Comparison of ENCODE assay signal across 21 cellular contexts in the genomic region with DNA sequence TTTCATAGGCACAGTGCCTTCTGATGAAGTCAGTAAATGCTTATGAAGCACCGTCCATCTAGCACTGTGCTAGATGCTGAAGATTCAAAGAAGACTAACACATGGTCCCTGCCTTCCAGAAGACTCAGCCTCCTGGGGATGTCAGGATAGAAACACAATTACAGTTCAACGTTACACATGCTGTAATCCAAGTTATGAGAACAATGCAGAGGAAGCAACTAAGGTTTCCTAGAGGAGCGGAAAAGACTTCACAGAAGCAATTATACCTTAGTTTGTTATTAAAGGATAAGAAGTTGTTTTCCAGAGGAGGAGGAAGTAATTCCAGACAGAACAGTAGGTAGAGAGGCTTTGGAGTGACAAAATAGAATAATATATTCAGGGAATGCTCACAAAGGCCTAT.
DNase-seq lines count a peak whose midpoint lies in the region; ATAC-seq and TF ChIP-seq lines count a peak whose summit lies in the region.
"Had no signal": no experiment of that assay in that cellular context is flagged by ENCODE, and none has a peak within 500 bp of the region (broad histone marks: within the 10 kb centered on the region; RNA-seq: fewer than 3 reads in every experiment).

No MANE protein-coding gene starts in this region.

- 72 to 87% methylated on average over 3 of the region's 3 CpGs for WGBS in esophagus squamous epithelium, 2 donors

- no peaks in the 10 kb centered on the region for H3K27me3 ChIP-seq in GM23338 (ENCODE audit: insufficient read depth)
- H3K27me3 ChIP-seq in esophagus squamous epithelium = no peaks in the 10 kb centered on the region
- H3K27me3 ChIP-seq: BLaER1 treated with 17β-estradiol and CSF1 and Interleukin-3, amounts not matched to agents 10 nM and 100 nM; Peyer's patch had no signal

- H3K9me3 Mint-ChIP-seq in GM23338 (no peaks in the 10 kb centered on the region), glutamatergic neuron (ENCODE audit: unreplicated experiment) (peaks cover 27% of the 10 kb centered on the region), nephron (no peaks in the 10 kb centered on the region)
- H3K9me3 Mint-ChIP-seq: CD8-positive, alpha-beta T cell had no signal

- ATAC-seq in GM23338 (no peak; the same call in 2 of the 3 replicates), HG02588 (IDR thresholded peaks at IDR 0.05; ENCODE audit: unreplicated experiment) (no peak)
- ATAC-seq: A549; CD8-positive, alpha-beta T cell; GM12878; HCT116; Right ventricle myocardium inferior had no signal

- TF ChIP-seq CTCF in GM23338 (conservative IDR thresholded peaks at IDR 0.05; ENCODE audit: low read depth in 2 of 2) (no peak), glutamatergic neuron (IDR thresholded peaks at IDR 0.05; ENCODE audit: partially characterized antibody, unreplicated experiment) (no peak), nephron (IDR thresholded peaks at IDR 0.05; ENCODE audit: unreplicated experiment in 3 of 3) (no peak), esophagus squamous epithelium (IDR thresholded peaks at IDR 0.05) (no peak)

- H3K79me2 ChIP-seq in GM23338 (replicated peaks; ENCODE audit: insufficient read depth) = no peaks in the 10 kb centered on the region; the same call in 1 of the 2 replicates

- 0 out of 2 replicates have a peak, but pooled peaks cover 3% of the 10 kb centered on the region for H3F3A ChIP-seq in GM23338 (replicated peaks; ENCODE audit: low read depth)

- no peak overlapping the region for H2AFZ ChIP-seq in GM23338

- peaks cover 6% of the 10 kb centered on the region for H3K4me1 ChIP-seq in GM23338 (ENCODE audit: insufficient read depth)
- no peaks in the 10 kb centered on the region for H3K4me1 ChIP-seq in esophagus squamous epithelium
- H3K4me1 ChIP-seq: BLaER1 treated with 17β-estradiol and CSF1 and Interleukin-3, amounts not matched to agents 10 nM and 100 nM; Peyer's patch had no signal

- no peaks in the 10 kb centered on the region for H3K9me2 ChIP-seq in GM23338 (ENCODE audit: insufficient read depth)

- no peaks in the 10 kb centered on the region for H3K9me3 ChIP-seq in esophagus squamous epithelium
- H3K9me3 ChIP-seq: A549; BLaER1 treated with 17β-estradiol and CSF1 and Interleukin-3, amounts not matched to agents 10 nM and 100 nM; Peyer's patch had no signal

- H4K20me1 ChIP-seq in GM23338 (replicated peaks; ENCODE audit: insufficient read depth) = no peaks in the 10 kb centered on the region
- H4K20me1 ChIP-seq: BLaER1 treated with 17β-estradiol and CSF1 and Interleukin-3, amounts not matched to agents 10 nM and 100 nM had no signal

- H3K4me2 ChIP-seq in GM23338 = no peak overlapping the region
- H3K4me2 ChIP-seq: A549; BLaER1 treated with 17β-estradiol and CSF1 and Interleukin-3, amounts not matched to agents 10 nM and 100 nM had no signal

- H3K36me3 Mint-ChIP-seq in GM23338 (ENCODE audit: low read depth) (peaks cover 14% of the 10 kb centered on the region), glutamatergic neuron (ENCODE audit: unreplicated experiment) (peaks cover 14% of the 10 kb centered on the region), nephron (ENCODE audit: low read depth) (peaks cover 30% of the 10 kb centered on the region)

- H3K4me1 Mint-ChIP-seq in GM23338 = peaks cover 5% of the 10 kb centered on the region; the same call in 2 of the 3 replicates
- H3K4me1 Mint-ChIP-seq in glutamatergic neuron (ENCODE audit: low read depth, unreplicated experiment) = peaks cover 39% of the 10 kb centered on the region
- H3K4me1 Mint-ChIP-seq in nephron = no peaks in the 10 kb centered on the region

- H3K36me3 ChIP-seq in GM23338 (ENCODE audit: insufficient read depth) (0 out of 2 replicates have a peak, but pooled peaks cover 4% of the 10 kb centered on the region), esophagus squamous epithelium (peaks cover 0 to 12% (median 0%) of the 10 kb centered on the region in 3 donors)
- H3K36me3 ChIP-seq: Peyer's patch had no signal

- H3K4me3 Mint-ChIP-seq in GM23338 (no peak overlapping the region), glutamatergic neuron (ENCODE audit: unreplicated experiment) (no peak overlapping the region), nephron (no peak overlapping the region)
- H3K4me3 Mint-ChIP-seq: CD8-positive, alpha-beta T cell had no signal

- TF ChIP-seq POLR2A in esophagus squamous epithelium (IDR thresholded peaks at IDR 0.05) = no peak

- H3K27me3 Mint-ChIP-seq in GM23338 (ENCODE audit: insufficient read depth, low read depth, poor library complexity) = peaks cover 2% of the 10 kb centered on the region
- H3K27me3 Mint-ChIP-seq in glutamatergic neuron (ENCODE audit: unreplicated experiment) = peaks cover 13% of the 10 kb centered on the region
- no peaks in the 10 kb centered on the region for H3K27me3 Mint-ChIP-seq in nephron (ENCODE audit: low read depth)

- no peak for DNase-seq in GM23338 (ENCODE audit: low spot score)
- DNase-seq in astrocyte of the hippocampus (ENCODE audit: low read depth, low spot score) = peak; percentile 20
- DNase-seq in glutamatergic neuron = no peak
- no peak for DNase-seq in esophagus squamous epithelium (lab: John Stamatoyannopoulos, UW)
- no peak for DNase-seq in activated CD4-positive, alpha-beta T cell treated with anti-CD3 and anti-CD28 coated beads for 1 hour
- no peak for DNase-seq in hypothalamus (lab: John Stamatoyannopoulos, UW)
- DNase-seq: CD8-positive, alpha-beta T cell; DMS53; EL; NCI-H1105; NCI-H2081; NCI-H748 treated with DMSO at 0.1 percent for 48 hours; NK-92 treated with Interleukin-12 subunit alpha and Interleukin-12 subunit beta, amount 100 ng/mL, for 24 hours; Peyer's patch had no signal

- intact Hi-C loops in esophagus squamous epithelium (cut with DNase I) = no loop called here

- H3K27ac Mint-ChIP-seq in GM23338 = peak overlapping the region; percentile 51
- H3K27ac Mint-ChIP-seq in glutamatergic neuron (ENCODE audit: unreplicated experiment) = peak overlapping the region; percentile 83
- H3K27ac Mint-ChIP-seq in nephron = peak overlapping the region in 2 of 3 experiments; percentile 1 to 6
- H3K27ac Mint-ChIP-seq: CD8-positive, alpha-beta T cell had no signal

- H3K27ac ChIP-seq in GM23338 (ENCODE audit: low read depth) (peak overlapping the region; percentile 11), esophagus squamous epithelium (no peak overlapping the region)
- H3K27ac ChIP-seq: A549; BLaER1 treated with 17β-estradiol and CSF1 and Interleukin-3, amounts not matched to agents 10 nM and 100 nM; Peyer's patch had no signal

- H3K4me3 ChIP-seq in GM23338 (no peak overlapping the region), esophagus squamous epithelium (no peak overlapping the region)
- H3K4me3 ChIP-seq: A549; BLaER1 treated with 17β-estradiol and CSF1 and Interleukin-3, amounts not matched to agents 10 nM and 100 nM; GM12878; Peyer's patch had no signal

TF ChIP-seq in GM23338, 12 proteins besides CTCF, POLR2A, EP300 and RAD21:
- TF ChIP-seq STAT1 (IDR thresholded peaks at IDR 0.05; ENCODE audit: unreplicated experiment) (no peak), EZH2 (IDR thresholded peaks at IDR 0.05; ENCODE audit: low read depth, unreplicated experiment) (no peak), EZH2phosphoT487 (IDR thresholded peaks at IDR 0.05; ENCODE audit: unreplicated experiment) (no peak), NANOG (IDR thresholded peaks at IDR 0.05; ENCODE audit: borderline replicate concordance) (no peak), CREB1 (CRISPR knock-in tag; IDR thresholded peaks at IDR 0.05; ENCODE audit: low read depth) (no peak), JUNB (IDR thresholded peaks at IDR 0.05; ENCODE audit: unreplicated experiment) (no peak), ZNF114 (CRISPR knock-in tag; IDR thresholded peaks at IDR 0.05) (no peak), ZNF331 (CRISPR knock-in tag; IDR thresholded peaks at IDR 0.05; ENCODE audit: low read depth) (no peak)
- TF ChIP-seq, protein P1, sequence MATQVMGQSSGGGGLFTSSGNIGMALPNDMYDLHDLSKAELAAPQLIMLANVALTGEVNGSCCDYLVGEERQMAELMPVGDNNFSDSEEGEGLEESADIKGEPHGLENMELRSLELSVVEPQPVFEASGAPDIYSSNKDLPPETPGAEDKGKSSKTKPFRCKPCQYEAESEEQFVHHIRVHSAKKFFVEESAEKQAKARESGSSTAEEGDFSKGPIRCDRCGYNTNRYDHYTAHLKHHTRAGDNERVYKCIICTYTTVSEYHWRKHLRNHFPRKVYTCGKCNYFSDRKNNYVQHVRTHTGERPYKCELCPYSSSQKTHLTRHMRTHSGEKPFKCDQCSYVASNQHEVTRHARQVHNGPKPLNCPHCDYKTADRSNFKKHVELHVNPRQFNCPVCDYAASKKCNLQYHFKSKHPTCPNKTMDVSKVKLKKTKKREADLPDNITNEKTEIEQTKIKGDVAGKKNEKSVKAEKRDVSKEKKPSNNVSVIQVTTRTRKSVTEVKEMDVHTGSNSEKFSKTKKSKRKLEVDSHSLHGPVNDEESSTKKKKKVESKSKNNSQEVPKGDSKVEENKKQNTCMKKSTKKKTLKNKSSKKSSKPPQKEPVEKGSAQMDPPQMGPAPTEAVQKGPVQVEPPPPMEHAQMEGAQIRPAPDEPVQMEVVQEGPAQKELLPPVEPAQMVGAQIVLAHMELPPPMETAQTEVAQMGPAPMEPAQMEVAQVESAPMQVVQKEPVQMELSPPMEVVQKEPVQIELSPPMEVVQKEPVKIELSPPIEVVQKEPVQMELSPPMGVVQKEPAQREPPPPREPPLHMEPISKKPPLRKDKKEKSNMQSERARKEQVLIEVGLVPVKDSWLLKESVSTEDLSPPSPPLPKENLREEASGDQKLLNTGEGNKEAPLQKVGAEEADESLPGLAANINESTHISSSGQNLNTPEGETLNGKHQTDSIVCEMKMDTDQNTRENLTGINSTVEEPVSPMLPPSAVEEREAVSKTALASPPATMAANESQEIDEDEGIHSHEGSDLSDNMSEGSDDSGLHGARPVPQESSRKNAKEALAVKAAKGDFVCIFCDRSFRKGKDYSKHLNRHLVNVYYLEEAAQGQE (IDR thresholded peaks at IDR 0.05; ENCODE audit: unreplicated experiment) = no peak
TF ChIP-seq in GM23338: peak in this region for 0.

Comparison
In these comparisons a context has a peak if more than half of its experiments do, and no peak if none do; other contexts are left out.
1. H3K27ac Mint-ChIP-seq: peak in every context shown above with its lines; median percentile 83 in glutamatergic neuron; 51 in GM23338; 4 in nephron.